Comparison of ENCODE assay signal across 8 cellular contexts in the genomic region with DNA sequence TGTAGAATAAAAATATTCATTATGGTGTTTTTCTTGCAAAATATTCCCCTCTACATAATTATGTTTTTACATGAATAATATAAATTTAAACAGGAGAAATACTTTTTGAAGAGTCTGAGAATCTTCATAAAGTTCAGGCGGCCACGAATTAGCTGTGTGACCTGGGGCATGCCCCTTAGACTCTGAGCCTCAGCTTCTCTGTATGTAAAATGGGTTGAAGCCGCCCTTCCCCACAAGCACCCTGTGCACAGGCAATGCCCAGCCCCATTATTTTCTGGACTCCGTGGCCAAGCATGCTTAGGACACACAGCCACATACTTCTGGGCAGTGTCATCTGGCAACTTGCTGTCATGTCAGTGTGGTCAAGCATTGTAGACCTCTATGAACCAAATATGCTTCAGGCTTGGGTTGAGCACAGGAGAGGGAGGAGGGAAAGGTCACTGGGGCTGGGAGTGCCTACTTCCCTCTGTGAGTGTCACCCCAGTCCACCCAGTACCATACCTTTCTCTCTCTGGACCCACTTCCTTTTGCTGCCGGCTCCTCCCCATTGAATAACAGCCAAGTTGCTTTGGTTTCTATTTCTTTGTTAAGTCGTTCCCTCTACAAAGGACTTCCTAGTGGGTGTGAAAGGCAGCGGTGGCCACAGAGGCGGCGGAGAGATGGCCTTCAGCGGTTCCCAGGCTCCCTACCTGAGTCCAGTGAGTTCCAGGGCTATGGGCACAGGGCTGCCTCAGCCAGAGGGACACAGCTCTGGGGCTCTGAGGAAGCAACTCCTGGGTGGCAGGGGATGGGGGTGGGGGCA. TPM values are rescaled to one million over a fixed set of nuclear protein-coding genes. Genes with fewer than 3 reads are reported as not detected.
DNase-seq lines count a peak whose midpoint lies in the region; ATAC-seq and TF ChIP-seq lines count a peak whose summit lies in the region.

A gene (plus strand): TSS at position 582 of the 802 bp plus-strand sequence. CDS start 78 bp downstream, at position 660.

- H3K36me3 ChIP-seq in rectal smooth muscle tissue (ENCODE audit: control insufficient read depth, insufficient read depth, low read length) = no peaks in the 10 kb centered on the region

- H3K9ac ChIP-seq in rectal smooth muscle tissue (ENCODE audit: low read length) = peak within 1 kb of the TSS; percentile 66

- no peaks in the 10 kb centered on the region for H3K27me3 ChIP-seq in rectal smooth muscle tissue (ENCODE audit: control insufficient read depth, insufficient read depth, low read length)

- DNase-seq in Ammon's horn (ENCODE audit: low spot score) = peak; percentile 51
- peak; percentile 18 to 37 for DNase-seq in activated CD4-positive, alpha-beta T cell treated with anti-CD3 and anti-CD28 coated beads, Interleukin-2, amount 50 U/mL, for 48 hours
- peak; percentile 16 for DNase-seq in fibroblast of the aortic adventitia (ENCODE audit: low read depth)
- DNase-seq in GM03348 (ENCODE audit: low spot score) = no peak
- no peak for DNase-seq in COR-L47 (lab: John Stamatoyannopoulos, UW)

- H3K4me3 ChIP-seq in fibroblast of the aortic adventitia (ENCODE audit: low read depth, low read length) = no peak within 1 kb of the TSS
- H3K4me3 ChIP-seq in rectal smooth muscle tissue (ENCODE audit: low read length) = peak within 1 kb of the TSS; percentile 72

- H3K4me1 ChIP-seq in rectal smooth muscle tissue (ENCODE audit: control insufficient read depth, insufficient read depth, low read length) = peaks cover 10% of the 10 kb centered on the region

- no peak for TF ChIP-seq CTCF in fibroblast of the aortic adventitia (IDR thresholded peaks at IDR 0.05; ENCODE audit: insufficient read depth, low read length)

- peak within 1 kb of the TSS; percentile 47 for H3K27ac ChIP-seq in rectal smooth muscle tissue (ENCODE audit: low read depth, low read length)

- ATAC-seq in GM19043 (IDR thresholded peaks at IDR 0.05; ENCODE audit: low read depth, unreplicated experiment) (peak; percentile 52), HG03521 (IDR thresholded peaks at IDR 0.05; ENCODE audit: unreplicated experiment) (peak; percentile 49)

RNA-seq across cellular contexts. Expression of the gene that starts here (rescaled TPM):
- 0.90 and 5.4 TPM in 2 replicates for total RNA-seq in fibroblast of the aortic adventitia (ENCODE audit: low replicate concordance)

Comparison
In these comparisons a context has a peak if more than half of its experiments do, and no peak if none do; other contexts are left out.
1. DNase-seq: peak in Ammon's horn (single experiment), activated CD4-positive, alpha-beta T cell treated with anti-CD3 and anti-CD28 coated beads, Interleukin-2, amount 50 U/mL, for 48 hours (2 of 2) and fibroblast of the aortic adventitia (single experiment); none in GM03348 (single experiment) and COR-L47 (single experiment).